ENCODE assay signal across 8 cellular contexts in the genomic region with DNA sequence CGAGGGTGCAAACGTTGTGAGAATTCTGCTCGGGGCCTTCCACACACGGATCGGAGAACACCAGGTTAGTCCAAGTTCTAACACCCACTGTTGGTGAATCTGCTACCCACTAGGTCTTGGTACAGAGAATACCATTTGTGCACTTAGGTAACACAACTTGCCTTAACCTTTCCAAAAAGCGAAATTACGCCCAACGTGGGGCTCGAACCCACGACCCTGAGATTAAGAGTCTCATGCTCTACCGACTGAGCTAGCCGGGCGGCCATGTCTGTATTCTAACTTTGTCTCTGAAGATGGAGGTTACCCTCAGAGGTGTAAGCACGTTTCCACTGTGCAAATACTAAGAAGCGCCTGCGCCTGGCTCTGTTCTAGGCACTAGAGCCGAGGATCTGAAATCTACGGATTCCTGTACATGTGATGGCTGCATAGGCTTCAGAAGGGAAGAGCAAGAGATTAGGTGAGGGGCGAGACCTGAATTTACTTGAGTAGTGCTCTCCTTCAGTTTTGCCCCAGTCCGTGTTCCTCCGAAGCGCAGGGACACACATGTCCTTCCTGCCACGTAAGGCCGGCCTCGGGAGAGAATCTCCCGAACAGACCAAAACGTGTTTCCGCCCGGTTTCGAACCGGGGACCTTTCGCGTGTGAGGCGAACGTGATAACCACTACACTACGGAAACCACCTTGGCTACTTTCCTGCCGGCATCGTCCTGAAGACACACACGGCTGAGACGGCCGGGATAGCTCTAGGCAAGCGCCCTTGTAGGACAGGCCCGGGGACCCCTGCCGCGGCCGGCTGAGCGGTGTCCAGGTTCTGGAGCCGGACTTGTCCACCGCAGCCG. TPM values are rescaled to one million over a fixed set of nuclear protein-coding genes. Genes with fewer than 3 reads are reported as not detected.
A peak's percentile ranks its signal among the peaks of the same experiment; 100 is the strongest.
DNase-seq lines count a peak whose midpoint lies in the region; ATAC-seq and TF ChIP-seq lines count a peak whose summit lies in the region.

No MANE protein-coding gene starts in this region.

- no peaks in the 10 kb centered on the region for H3K9me2 ChIP-seq in GM23248 (ENCODE audit: insufficient read depth)

- H3K27ac ChIP-seq in GM23248 (peak overlapping the region; percentile 90), trophoblast cell (ENCODE audit: low read depth, low read length) (peak overlapping the region; percentile 85)

- peak overlapping the region; percentile 88 for H3K14ac ChIP-seq in trophoblast cell (ENCODE audit: low read length)

- H2AFZ ChIP-seq in GM23248 (peak overlapping the region; percentile 79), trophoblast cell (ENCODE audit: insufficient read depth, low read length, poor library complexity) (peak overlapping the region; percentile 91)

- no peak for TF ChIP-seq CTCF in Caco-2 (IDR thresholded peaks at IDR 0.05; ENCODE audit: insufficient read depth in 1 of 2, low read depth in 1 of 2, low read length in 1 of 2, severe bottlenecking in 1 of 2, unreplicated experiment in 1 of 2)
- no peak for TF ChIP-seq CTCF in type B pancreatic cell (conservative IDR thresholded peaks at IDR 0.05)

- H4K12ac ChIP-seq in trophoblast cell (ENCODE audit: low read depth, low read length) = peak overlapping the region; percentile 72

- H3K9me3 ChIP-seq in Caco-2 (no peaks in the 10 kb centered on the region), GM23248 (ENCODE audit: low read depth) (no peaks in the 10 kb centered on the region), trophoblast cell (ENCODE audit: insufficient read depth, low read depth, low read length) (peaks cover 2% of the 10 kb centered on the region)

- H3K4me2 ChIP-seq in GM23248 (ENCODE audit: unreplicated experiment) (peak overlapping the region; percentile 86), trophoblast cell (ENCODE audit: low read length) (peak overlapping the region; percentile 70)

- H3K9me3 Mint-ChIP-seq in Caco-2 (ENCODE audit: unreplicated experiment) (no peaks in the 10 kb centered on the region), type B pancreatic cell (no peaks in the 10 kb centered on the region)
- no peaks in the 10 kb centered on the region for H3K9me3 Mint-ChIP-seq in activated T-helper 17 cell treated with anti-CD3 and anti-CD28 coated beads, Interleukin-2, amount 50 U/mL, for 72 hours

- ATAC-seq in activated T-helper 17 cell treated with anti-CD3 and anti-CD28 coated beads, Interleukin-2, amount 50 U/mL, for 72 hours (replicated peaks) = peak; percentile 48

- H3K27me3 Mint-ChIP-seq in Caco-2 (ENCODE audit: insufficient read depth, unreplicated experiment) (peaks cover 8% of the 10 kb centered on the region), type B pancreatic cell (peaks cover 24% of the 10 kb centered on the region)
- no peaks in the 10 kb centered on the region for H3K27me3 Mint-ChIP-seq in activated T-helper 17 cell treated with anti-CD3 and anti-CD28 coated beads, Interleukin-2, amount 50 U/mL, for 72 hours

- POLR2A ChIA-PET in Caco-2 (lab: Charles Lee) = interaction anchor here (1.0 kb wide), 1 partner anchor 37 kb away, joined by 3 read pairs; no protein-coding TSS in a partner anchor

- H3K36me3 Mint-ChIP-seq in Caco-2 (ENCODE audit: insufficient read depth, unreplicated experiment) = peaks cover 48% of the 10 kb centered on the region
- H3K36me3 Mint-ChIP-seq in activated T-helper 17 cell treated with anti-CD3 and anti-CD28 coated beads, Interleukin-2, amount 50 U/mL, for 72 hours (ENCODE audit: low read depth) = peaks cover 55% of the 10 kb centered on the region
- peaks cover 14% of the 10 kb centered on the region for H3K36me3 Mint-ChIP-seq in type B pancreatic cell

- peak overlapping the region; percentile 55 for H2BK120ac ChIP-seq in trophoblast cell (ENCODE audit: insufficient read depth, low read length, poor library complexity)

- no peaks in the 10 kb centered on the region for H3K36me3 ChIP-seq in Caco-2 (ENCODE audit: control insufficient read depth, insufficient read depth, low read length)
- no peaks in the 10 kb centered on the region; the same call in 1 of the 2 replicates for H3K36me3 ChIP-seq in GM23248 (ENCODE audit: low read depth)
- peaks cover 0 to 4% of the 10 kb centered on the region in 2 experiments for H3K36me3 ChIP-seq in trophoblast cell (ENCODE audit: control insufficient read depth in 1 of 2, insufficient read depth in 2 of 2, low read length in 2 of 2)

- H3K4me3 ChIP-seq in Caco-2 (ENCODE audit: low read depth, low read length) (peak overlapping the region; percentile 93), GM23248 (peak overlapping the region; percentile 83), trophoblast cell (ENCODE audit: low read depth, low read length) (peak overlapping the region; percentile 81)

- peaks cover 8% of the 10 kb centered on the region for H3K79me1 ChIP-seq in trophoblast cell (ENCODE audit: low read length)

- H3K4me1 Mint-ChIP-seq in Caco-2 (ENCODE audit: low read depth, unreplicated experiment) = peaks cover 44% of the 10 kb centered on the region
- peaks cover 47% of the 10 kb centered on the region for H3K4me1 Mint-ChIP-seq in activated T-helper 17 cell treated with anti-CD3 and anti-CD28 coated beads, Interleukin-2, amount 50 U/mL, for 72 hours
- peaks cover 36% of the 10 kb centered on the region for H3K4me1 Mint-ChIP-seq in type B pancreatic cell (ENCODE audit: unreplicated experiment)

- peak overlapping the region; percentile 75 for H2AK5ac ChIP-seq in trophoblast cell (ENCODE audit: low read length)

- H2BK5ac ChIP-seq in trophoblast cell (ENCODE audit: low read depth, low read length, poor library complexity) = peak overlapping the region; percentile 83

- in situ Hi-C loops in GM23248 (cut with MboI) = no loop called here

- CTCF ChIA-PET in Caco-2 (lab: Charles Lee) = interaction anchor here (0.6 kb wide), 1 partner anchor 30 kb away, joined by 8 read pairs; no protein-coding TSS in a partner anchor

- no peaks in the 10 kb centered on the region for H4K20me1 ChIP-seq in GM23248 (ENCODE audit: insufficient read depth)

- intact Hi-C loops in Caco-2 (cut with micrococcal nuclease; ENCODE audit: unreplicated experiment) = loop anchor here (1.0 kb wide), 1 partner anchor 31 kb away; no protein-coding TSS in a partner anchor

- H3K4me1 ChIP-seq in Caco-2 (no peaks in the 10 kb centered on the region), GM23248 (ENCODE audit: insufficient read depth) (0 out of 2 replicates have a peak, but pooled peaks cover 12% of the 10 kb centered on the region), trophoblast cell (ENCODE audit: control insufficient read depth in 1 of 2, insufficient read depth in 2 of 2, low read length in 2 of 2) (peaks cover 12 to 18% of the 10 kb centered on the region in 2 experiments)

- H3K27me3 ChIP-seq in Caco-2 (replicated peaks; ENCODE audit: control insufficient read depth, insufficient read depth, low read length) = no peaks in the 10 kb centered on the region
- no peaks in the 10 kb centered on the region for H3K27me3 ChIP-seq in GM23248 (replicated peaks; ENCODE audit: insufficient read depth)
- H3K27me3 ChIP-seq in trophoblast cell (ENCODE audit: insufficient read depth, low read length) = no peaks in the 10 kb centered on the region

- H2BK12ac ChIP-seq in trophoblast cell (ENCODE audit: low read length) = peak overlapping the region; percentile 15

- no peak overlapping the region for H3K4ac ChIP-seq in trophoblast cell (ENCODE audit: low read depth, low read length)

- peak overlapping the region; percentile 71 for H4K91ac ChIP-seq in trophoblast cell (ENCODE audit: low read depth, low read length)

- peaks cover 22% of the 10 kb centered on the region for H3F3A ChIP-seq in GM23248 (ENCODE audit: insufficient read depth)

- H3K4me3 Mint-ChIP-seq in Caco-2 (ENCODE audit: unreplicated experiment) (peak overlapping the region; percentile 86), type B pancreatic cell (peak overlapping the region; percentile 99)
- H3K4me3 Mint-ChIP-seq in activated T-helper 17 cell treated with anti-CD3 and anti-CD28 coated beads, Interleukin-2, amount 50 U/mL, for 72 hours = peak overlapping the region; percentile 87

- H3K79me2 ChIP-seq in GM23248 (ENCODE audit: insufficient read depth) (peaks cover 35% of the 10 kb centered on the region), trophoblast cell (ENCODE audit: control insufficient read depth, insufficient read depth, low read length, poor library complexity) (peaks cover 4% of the 10 kb centered on the region)

- peak overlapping the region; percentile 71 for H3K18ac ChIP-seq in trophoblast cell (ENCODE audit: low read length)

- H4K8ac ChIP-seq in trophoblast cell (ENCODE audit: low read depth, low read length) = peak overlapping the region; percentile 94

- TSS peak; percentile 71 for BruUV-seq in Caco-2 (replicated peaks; lab: Mats Ljungman, UMichigan)

- 2 to 3% methylated on average over 50 of the region's 50 CpGs for WGBS in GM23248 (ENCODE audit: low coverage in 1 of 2, low lambda C conversion rate in 2 of 2, missing lambda C conversion rate in 2 of 2), 2 experiments
- WGBS in trophoblast cell (ENCODE audit: extremely low coverage, insufficient coverage, insufficient read length) = no CpG with 5 or more reads among the region's 50 CpGs

- H3K23ac ChIP-seq in trophoblast cell (ENCODE audit: low read length) = no peak overlapping the region

- peak overlapping the region; percentile 99 for H3K27ac Mint-ChIP-seq in Caco-2 (ENCODE audit: unreplicated experiment)
- H3K27ac Mint-ChIP-seq in activated T-helper 17 cell treated with anti-CD3 and anti-CD28 coated beads, Interleukin-2, amount 50 U/mL, for 72 hours = peak overlapping the region; percentile 100
- H3K27ac Mint-ChIP-seq in type B pancreatic cell = peak overlapping the region; percentile 100

- H3K9ac ChIP-seq in GM23248 = peak overlapping the region; percentile 92
- H3K9ac ChIP-seq in trophoblast cell (ENCODE audit: low read length) = peak overlapping the region; percentile 28

- peak; percentile 97 for DNase-seq in Caco-2
- DNase-seq in GM23248 = peak; percentile 97
- DNase-seq in M059J (ENCODE audit: low read depth) = peak; percentile 97
- DNase-seq in glomerular endothelial cell (ENCODE audit: extremely low read depth, low read depth, low spot score) = peak; percentile 78
- DNase-seq in trophoblast cell = peak; percentile 95 to 98
- DNase-seq in type B pancreatic cell (ENCODE audit: extremely low spot score, unreplicated experiment) = peak; percentile 97
- no peak for DNase-seq in C1 segment of cervical spinal cord (lab: John Stamatoyannopoulos, UW)

RNA-seq across cellular contexts. Expression of gene TRIM41, which starts 1.1 kb away (rescaled TPM):
- 23.6 and 28.7 TPM in 2 replicates for total RNA-seq in Caco-2 (2022)
- 17.5 and 18.6 TPM in 2 replicates for total RNA-seq in GM23248 (2014; rRNA removed; shearing (Covaris generic))
- polyA plus RNA-seq in GM23248 (2016; fragmentation: Nextera tagmentation; extraction: Ambion mirVana) = 3.8 and 4.3 TPM in 2 replicates
- 6.5 and 9.0 TPM in 2 replicates for total RNA-seq in M059J (2014; rRNA removed; shearing (Covaris generic))
- 10 to 100 TPM; 27.1 to 30.8 TPM for total RNA-seq in activated T-helper 17 cell treated with anti-CD3 and anti-CD28 coated beads, Interleukin-2, amount 50 U/mL, for 72 hours
- total RNA-seq in glomerular endothelial cell = 10.9 and 12.1 TPM in 2 replicates
- 16.4 and 16.9 TPM in 2 replicates for polyA plus RNA-seq in trophoblast cell (2013)
- total RNA-seq in type B pancreatic cell (ENCODE audit: low replicate concordance) = 22.1 and 31.2 TPM in 2 replicates

RNA-seq across cellular contexts. Expression of gene TRIM7, which starts 17.0 kb away (rescaled TPM):
- 0.86 and 1.0 TPM in 2 replicates for total RNA-seq in Caco-2 (2022)
- total RNA-seq in GM23248 (2014; rRNA removed; shearing (Covaris generic)) = 1.4 and 6.8 TPM in 2 replicates
- polyA plus RNA-seq in GM23248 (2016; fragmentation: Nextera tagmentation; extraction: Ambion mirVana) = 2.5 and 3.1 TPM in 2 replicates
- total RNA-seq in M059J (2014; rRNA removed; shearing (Covaris generic)) = 1.6 and 3.2 TPM in 2 replicates
- 1 to 10 TPM; 2.7 to 5.9 TPM for total RNA-seq in activated T-helper 17 cell treated with anti-CD3 and anti-CD28 coated beads, Interleukin-2, amount 50 U/mL, for 72 hours
- 2.8 and 5.3 TPM in 2 replicates for total RNA-seq in glomerular endothelial cell
- polyA plus RNA-seq in trophoblast cell (2013) = 0.04 and 0.07 TPM in 2 replicates
- 0.58 and 0.76 TPM in 2 replicates for total RNA-seq in type B pancreatic cell (ENCODE audit: low replicate concordance)

RNA-seq across cellular contexts. Expression of gene RACK1, which starts 21.7 kb away (rescaled TPM):
- total RNA-seq in Caco-2 (2022) = 2,098 and 2,258 TPM in 2 replicates
- 2,598 and 3,224 TPM in 2 replicates for total RNA-seq in GM23248 (2014; rRNA removed; shearing (Covaris generic))
- 837 and 864 TPM in 2 replicates for polyA plus RNA-seq in GM23248 (2016; fragmentation: Nextera tagmentation; extraction: Ambion mirVana)
- 1,818 and 1,864 TPM in 2 replicates for total RNA-seq in M059J (2014; rRNA removed; shearing (Covaris generic))
- total RNA-seq in activated T-helper 17 cell treated with anti-CD3 and anti-CD28 coated beads, Interleukin-2, amount 50 U/mL, for 72 hours = 1,000 to 10,000 TPM; 2,150 to 2,706 TPM
- total RNA-seq in glomerular endothelial cell = 2,136 and 2,867 TPM in 2 replicates
- polyA plus RNA-seq in trophoblast cell (2013) = 2,172 and 2,251 TPM in 2 replicates
- total RNA-seq in type B pancreatic cell (ENCODE audit: low replicate concordance) = 1,864 and 2,055 TPM in 2 replicates

RNA-seq across cellular contexts. Expression of gene TRIM52, which starts 38.9 kb away (rescaled TPM):
- 11.9 and 13.6 TPM in 2 replicates for total RNA-seq in Caco-2 (2022)
- 6.6 and 7.8 TPM in 2 replicates for total RNA-seq in GM23248 (2014; rRNA removed; shearing (Covaris generic))
- 4.1 and 5.3 TPM in 2 replicates for polyA plus RNA-seq in GM23248 (2016; fragmentation: Nextera tagmentation; extraction: Ambion mirVana)
- 2.2 and 5.7 TPM in 2 replicates for total RNA-seq in M059J (2014; rRNA removed; shearing (Covaris generic))
- 10 to 100 TPM; 14.3 to 19.4 TPM for total RNA-seq in activated T-helper 17 cell treated with anti-CD3 and anti-CD28 coated beads, Interleukin-2, amount 50 U/mL, for 72 hours
- 4.0 and 7.1 TPM in 2 replicates for total RNA-seq in glomerular endothelial cell
- 2.8 and 3.3 TPM in 2 replicates for polyA plus RNA-seq in trophoblast cell (2013)
- total RNA-seq in type B pancreatic cell (ENCODE audit: low replicate concordance) = 10.1 and 14.1 TPM in 2 replicates

Comparison
In these comparisons a context has a peak if more than half of its experiments do, and no peak if none do; other contexts are left out.
1. DNase-seq: peak in Caco-2 (2 of 2), GM23248 (single experiment), M059J (single experiment), glomerular endothelial cell (single experiment), trophoblast cell (2 of 2) and type B pancreatic cell (single experiment); none in C1 segment of cervical spinal cord (0 of 14).
2. Peak in every context shown above with its lines, with median percentiles within 50 percentile points of each other: H3K4me3 ChIP-seq, H3K27ac Mint-ChIP-seq and H3K4me3 Mint-ChIP-seq.